ENCODE assay signal across 31 cellular contexts in the genomic region with DNA sequence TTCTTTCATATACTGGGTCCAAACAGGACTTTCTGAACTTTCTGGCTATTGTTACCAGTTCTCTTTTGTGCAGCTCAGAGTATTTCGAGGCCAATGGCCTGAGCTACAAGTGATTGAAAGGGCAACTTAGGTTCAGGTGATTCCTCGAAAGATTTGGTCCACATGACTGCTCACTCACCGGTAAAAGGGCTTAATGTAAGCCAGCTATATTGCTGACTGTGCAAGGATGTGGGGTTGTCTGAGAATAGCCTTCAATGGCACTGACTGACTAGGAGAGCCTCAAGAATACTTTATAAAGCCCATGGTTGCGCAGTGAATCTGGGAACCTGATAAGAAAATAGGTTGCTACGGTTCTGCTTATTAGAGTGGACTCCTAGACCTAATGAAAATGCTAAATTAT.
"Had no signal": no experiment of that assay in that cellular context is flagged by ENCODE, and none has a peak within 500 bp of the region (broad histone marks: within the 10 kb centered on the region; RNA-seq: fewer than 3 reads in every experiment).

No MANE protein-coding gene starts in this region.

- H3K4me3 ChIP-seq: adrenal gland, body of pancreas, esophagus squamous epithelium, gastroesophageal sphincter, heart right ventricle, hepatocyte had no signal

- H3K9me3 ChIP-seq: adrenal gland, body of pancreas, esophagus squamous epithelium, gastroesophageal sphincter had no signal

- H3K36me3 ChIP-seq: adrenal gland, esophagus squamous epithelium, gastroesophageal sphincter, heart right ventricle had no signal

- DNase-seq: activated B cell treated with CpG ODN at 0.5 μM for 24 hours; activated CD4-positive, alpha-beta memory T cell treated with anti-CD3 and anti-CD28 coated beads for 36 hours; activated CD4-positive, alpha-beta T cell treated with anti-CD3 and anti-CD28 coated beads, Interleukin-2, amount 10 ng/mL, durations not matched to agents 24 days and 14 days; activated CD8-positive, alpha-beta memory T cell treated with anti-CD3 and anti-CD28 coated beads, Interleukin-2, amount 10 ng/mL, durations not matched to agents 7 days and 5 days; activated CD8-positive, alpha-beta memory T cell treated with anti-CD3 and anti-CD28 coated beads, Interleukin-2, amount 50 U/mL, for 4 hours; activated CD8-positive, alpha-beta T cell treated with anti-CD3 and anti-CD28 coated beads, Interleukin-2, amount 10 ng/mL, durations not matched to agents 7 days and 5 days; activated effector memory CD4-positive, alpha-beta T cell treated with anti-CD3 and anti-CD28 coated beads, Interleukin-2, amount 50 U/mL, for 16 hours; activated naive CD4-positive, alpha-beta T cell treated with anti-CD3 and anti-CD28 coated beads for 36 hours; activated naive CD8-positive, alpha-beta T cell treated with anti-CD3 and anti-CD28 coated beads for 36 hours; activated naive CD8-positive, alpha-beta T cell treated with anti-CD3 and anti-CD28 coated beads, Interleukin-2, amount 50 U/mL, for 24 hours; activated T-cell treated with anti-CD3 and anti-CD28 coated beads, Interleukin-2, amount 50 U/mL, for 1 hour; activated T-cell treated with anti-CD3 and anti-CD28 coated beads, Interleukin-2, amount 50 U/mL, for 48 hours; adrenal gland; amygdala; aorta; body of pancreas; caudate nucleus; cortex of kidney; dermis blood vessel endothelial cell; effector CD4-positive, alpha-beta T cell; esophagus squamous epithelium; foreskin melanocyte; heart right ventricle; T-helper 2 cell had no signal

- H3K27ac ChIP-seq: adrenal gland, body of pancreas, epithelial cell of prostate, esophagus squamous epithelium, gastroesophageal sphincter, heart right ventricle, hepatocyte had no signal

- H3K27me3 ChIP-seq: adrenal gland, body of pancreas, esophagus squamous epithelium, gastroesophageal sphincter, hepatocyte had no signal

- ATAC-seq: activated CD4-positive, CD25-positive, alpha-beta regulatory T cell treated with anti-CD3 and anti-CD28 coated beads, Interleukin-2, amount 50 U/mL, for 24 hours; activated CD8-positive, alpha-beta memory T cell treated with anti-CD3 and anti-CD28 coated beads, Interleukin-2, amount 10 ng/mL, durations not matched to agents 7 days and 5 days; activated CD8-positive, alpha-beta T cell treated with anti-CD3 and anti-CD28 coated beads, Interleukin-2, amount 10 ng/mL, durations not matched to agents 7 days and 5 days; activated naive CD8-positive, alpha-beta T cell treated with anti-CD3 and anti-CD28 coated beads, Interleukin-2, amount 50 U/mL, for 24 hours; body of pancreas; gastroesophageal sphincter; heart right ventricle had no signal

- H3K79me2 ChIP-seq: hepatocyte had no signal

- H3K4me2 ChIP-seq: hepatocyte had no signal

- FAIRE-seq: colon, endometrium, endothelial cell of umbilical vein had no signal

- H3K4me1 ChIP-seq: adrenal gland, body of pancreas, esophagus squamous epithelium, gastroesophageal sphincter, heart right ventricle had no signal

- H2AFZ ChIP-seq: hepatocyte had no signal
